1 cellular context compared by ENCODE assay signal in genomic region chr10:79533168-79533902, GRCh38.
TF ChIP-seq lines count a peak whose summit lies in the region.
"Not testable (repeated sequence)": the region's sequence is repeated elsewhere in the genome, so short reads cannot be mapped to it uniquely, and the experiment has no call there.

No MANE protein-coding gene starts in this region.

TF ChIP-seq in HepG2, 621 proteins besides CTCF, POLR2A, EP300 and RAD21:
- not testable (repeated sequence) for TF ChIP-seq FOXP1, NR2F6 (IDR thresholded peaks at IDR 0.05)
- TF ChIP-seq FOXP1 (CRISPR knock-in tag; IDR thresholded peaks at IDR 0.05) (peak; percentile 29; the same call in 1 of the 2 replicates), GATAD2A (CRISPR knock-in tag; IDR thresholded peaks at IDR 0.05) (0 out of 2 replicates have a peak, but pooled peaks have one; percentile 36), ARID5B (CRISPR knock-in tag; IDR thresholded peaks at IDR 0.05) (0 out of 2 replicates have a peak, but pooled peaks have one; percentile 20), NR2F1 (CRISPR knock-in tag; IDR thresholded peaks at IDR 0.05) (peak in 1 of 2 experiments; percentile 46; a peak in 1 of 4 replicates), ZMYM3 (CRISPR knock-in tag; IDR thresholded peaks at IDR 0.05) (peak; percentile 38; the same call in 1 of the 2 replicates), ZNF121 (CRISPR knock-in tag; IDR thresholded peaks at IDR 0.05) (peak; percentile 95), NR2F6 (CRISPR knock-in tag; IDR thresholded peaks at IDR 0.05) (0 out of 2 replicates have a peak, but pooled peaks have one; percentile 20)
TF ChIP-seq in HepG2: peak in this region for 7; not testable (repeated sequence) for 614.
